13 cellular contexts compared by ENCODE assay signal in the genomic region with DNA sequence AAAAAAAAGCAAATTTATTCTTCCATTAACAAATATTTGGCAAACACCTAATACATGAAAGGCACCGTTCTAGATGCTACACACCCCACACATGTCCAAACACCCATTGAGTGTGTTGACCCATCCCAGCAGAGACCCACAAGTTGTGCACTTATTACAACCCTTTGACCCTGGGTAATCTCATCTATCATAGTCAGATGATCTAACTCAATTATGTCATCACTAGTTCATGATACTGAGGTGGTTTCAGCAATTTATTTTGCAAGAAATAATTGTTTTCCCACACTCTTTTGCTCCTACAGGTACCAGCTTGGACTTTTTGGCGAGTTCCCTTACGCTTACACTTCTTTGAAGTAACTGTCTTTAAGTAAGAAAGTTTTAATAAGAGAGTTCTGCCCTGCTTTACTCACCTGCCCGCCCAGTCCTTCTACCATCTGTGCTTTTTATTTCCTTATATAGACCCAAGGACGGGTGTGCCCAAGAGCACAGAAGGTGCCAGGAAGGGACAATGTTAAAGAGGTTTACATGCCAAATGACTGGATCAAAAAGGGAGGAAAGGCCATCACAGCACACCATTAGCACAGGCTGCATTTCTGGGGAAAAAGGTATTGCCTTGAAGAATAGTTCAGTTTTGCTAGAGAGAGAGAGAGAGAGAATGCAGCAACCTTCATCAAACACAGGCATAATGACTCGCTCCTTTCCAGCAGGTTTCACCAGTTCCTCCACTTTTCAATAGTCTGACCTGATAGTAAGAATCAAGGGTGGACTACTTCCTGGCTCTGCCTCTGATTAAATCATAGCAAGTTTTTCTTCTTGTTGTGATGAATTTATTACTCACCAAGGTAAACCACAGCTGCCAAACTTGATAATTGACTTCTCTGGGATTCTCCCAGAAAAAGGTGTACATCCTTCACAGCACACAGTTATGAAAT. TPM values are rescaled to one million over a fixed set of nuclear protein-coding genes. Genes with fewer than 3 reads are reported as not detected.
DNase-seq lines count a peak whose midpoint lies in the region; ATAC-seq and TF ChIP-seq lines count a peak whose summit lies in the region.
"Had no signal": no experiment of that assay in that cellular context is flagged by ENCODE, and none has a peak within 500 bp of the region (broad histone marks: within the 10 kb centered on the region; RNA-seq: fewer than 3 reads in every experiment).

No MANE protein-coding gene starts in this region.

- intact Hi-C loops in activated CD8-positive, alpha-beta T cell treated with anti-CD3 and anti-CD28 coated beads for 36 hours (cut with micrococcal nuclease) = no loop called here
- intact Hi-C loops in activated B cell treated with CpG ODN at 0.5 μM for 24 hours (cut with micrococcal nuclease) = no loop called here
- intact Hi-C loops in lower lobe of right lung (cut with DNase I) = no loop called here
- intact Hi-C loops in upper lobe of right lung (cut with DNase I) = no loop called here
- intact Hi-C loops in sigmoid colon (cut with DNase I) = no loop called here

- H3K27me3 Mint-ChIP-seq in activated CD8-positive, alpha-beta T cell treated with anti-CD3 and anti-CD28 coated beads for 36 hours = peaks cover 7% of the 10 kb centered on the region
- H3K27me3 Mint-ChIP-seq in activated CD8-positive, alpha-beta T cell treated with anti-CD3 and anti-CD28 coated beads, Interleukin-2, amount 10 ng/mL, durations not matched to agents 7 days and 5 days (ENCODE audit: low read depth) = peaks cover 12% of the 10 kb centered on the region
- peaks cover 13% of the 10 kb centered on the region for H3K27me3 Mint-ChIP-seq in activated B cell treated with CpG ODN at 0.5 μM for 24 hours

- no peaks in the 10 kb centered on the region for H3K9me3 ChIP-seq in lower lobe of right lung
- H3K9me3 ChIP-seq in upper lobe of right lung = no peaks in the 10 kb centered on the region
- no peaks in the 10 kb centered on the region for H3K9me3 ChIP-seq in sigmoid colon
- H3K9me3 ChIP-seq: upper lobe of left lung had no signal

- no peak for TF ChIP-seq CTCF in activated CD8-positive, alpha-beta T cell treated with anti-CD3 and anti-CD28 coated beads for 36 hours (IDR thresholded peaks at IDR 0.05)
- TF ChIP-seq CTCF in activated B cell treated with CpG ODN at 0.5 μM for 24 hours (IDR thresholded peaks at IDR 0.05) = no peak
- TF ChIP-seq CTCF in lower lobe of right lung (IDR thresholded peaks at IDR 0.05) = no peak
- TF ChIP-seq CTCF in upper lobe of right lung (IDR thresholded peaks at IDR 0.05) = no peak
- no peak for TF ChIP-seq CTCF in sigmoid colon (IDR thresholded peaks at IDR 0.05)

- H3K4me3 Mint-ChIP-seq in activated CD8-positive, alpha-beta T cell treated with anti-CD3 and anti-CD28 coated beads for 36 hours = no peak overlapping the region
- H3K4me3 Mint-ChIP-seq in activated CD8-positive, alpha-beta T cell treated with anti-CD3 and anti-CD28 coated beads, Interleukin-2, amount 10 ng/mL, durations not matched to agents 7 days and 5 days = no peak overlapping the region
- H3K4me3 Mint-ChIP-seq in activated B cell treated with CpG ODN at 0.5 μM for 24 hours = no peak overlapping the region
- H3K4me3 Mint-ChIP-seq: endodermal cell had no signal

- CTCF ChIA-PET in activated CD8-positive, alpha-beta T cell treated with anti-CD3 and anti-CD28 coated beads for 36 hours (lab: Charles Lee) = no interaction called here
- CTCF ChIA-PET in activated CD8-positive, alpha-beta T cell treated with anti-CD3 and anti-CD28 coated beads, Interleukin-2, amount 10 ng/mL, durations not matched to agents 7 days and 5 days (lab: Charles Lee) = no interaction called here
- CTCF ChIA-PET in activated B cell treated with CpG ODN at 0.5 μM for 24 hours (lab: Charles Lee) = no interaction called here

- 20 to 67% methylated on average over 6 of the region's 6 CpGs for WGBS in sigmoid colon, 2 donors

- no peak for DNase-seq in activated CD8-positive, alpha-beta T cell treated with anti-CD3 and anti-CD28 coated beads for 36 hours
- no peak for DNase-seq in activated CD8-positive, alpha-beta T cell treated with anti-CD3 and anti-CD28 coated beads, Interleukin-2, amount 10 ng/mL, durations not matched to agents 7 days and 5 days
- DNase-seq in activated B cell treated with CpG ODN at 0.5 μM for 24 hours = no peak
- no peak for DNase-seq in lower lobe of right lung
- no peak for DNase-seq in upper lobe of right lung
- no peak for DNase-seq in sigmoid colon
- DNase-seq: activated CD4-positive, alpha-beta T cell treated with anti-CD3 and anti-CD28 coated beads for 4 hours; endodermal cell; hippocampal formation had no signal

- TF ChIP-seq POLR2A in sigmoid colon (IDR thresholded peaks at IDR 0.05) = no peak

- H3K9me3 Mint-ChIP-seq in activated CD8-positive, alpha-beta T cell treated with anti-CD3 and anti-CD28 coated beads for 36 hours = no peaks in the 10 kb centered on the region
- H3K9me3 Mint-ChIP-seq in activated CD8-positive, alpha-beta T cell treated with anti-CD3 and anti-CD28 coated beads, Interleukin-2, amount 10 ng/mL, durations not matched to agents 7 days and 5 days (ENCODE audit: insufficient read depth) = no peaks in the 10 kb centered on the region
- no peaks in the 10 kb centered on the region for H3K9me3 Mint-ChIP-seq in activated B cell treated with CpG ODN at 0.5 μM for 24 hours
- H3K9me3 Mint-ChIP-seq: endodermal cell had no signal

- H3K4me1 ChIP-seq in lower lobe of right lung (no peaks in the 10 kb centered on the region), upper lobe of right lung (no peaks in the 10 kb centered on the region), sigmoid colon (peaks cover 0 to 5% (median 0%) of the 10 kb centered on the region in 4 donors)
- H3K4me1 ChIP-seq: upper lobe of left lung had no signal

- no peak for TF ChIP-seq EP300 in sigmoid colon (IDR thresholded peaks at IDR 0.05)

- H3K36me3 ChIP-seq in lower lobe of right lung (no peaks in the 10 kb centered on the region), upper lobe of right lung (no peaks in the 10 kb centered on the region), sigmoid colon (no peaks in the 10 kb centered on the region)
- H3K36me3 ChIP-seq: upper lobe of left lung had no signal

- H3K4me3 ChIP-seq in lower lobe of right lung (no peak overlapping the region), upper lobe of right lung (no peak overlapping the region), sigmoid colon (no peak overlapping the region)
- H3K4me3 ChIP-seq: upper lobe of left lung had no signal

- H3K4me1 Mint-ChIP-seq in activated CD8-positive, alpha-beta T cell treated with anti-CD3 and anti-CD28 coated beads for 36 hours (ENCODE audit: low read depth) = no peaks in the 10 kb centered on the region
- H3K4me1 Mint-ChIP-seq in activated CD8-positive, alpha-beta T cell treated with anti-CD3 and anti-CD28 coated beads, Interleukin-2, amount 10 ng/mL, durations not matched to agents 7 days and 5 days (ENCODE audit: low read depth) = no peaks in the 10 kb centered on the region
- H3K4me1 Mint-ChIP-seq in activated B cell treated with CpG ODN at 0.5 μM for 24 hours = no peaks in the 10 kb centered on the region

- H3K27ac Mint-ChIP-seq in activated CD8-positive, alpha-beta T cell treated with anti-CD3 and anti-CD28 coated beads for 36 hours = no peak overlapping the region
- H3K27ac Mint-ChIP-seq in activated CD8-positive, alpha-beta T cell treated with anti-CD3 and anti-CD28 coated beads, Interleukin-2, amount 10 ng/mL, durations not matched to agents 7 days and 5 days = no peak overlapping the region
- H3K27ac Mint-ChIP-seq in activated B cell treated with CpG ODN at 0.5 μM for 24 hours = peak overlapping the region; percentile 3
- H3K27ac Mint-ChIP-seq: endodermal cell had no signal

- no peak overlapping the region for H3K27ac ChIP-seq in lower lobe of right lung
- H3K27ac ChIP-seq in upper lobe of right lung = no peak overlapping the region
- no peak overlapping the region for H3K27ac ChIP-seq in sigmoid colon

- H3K27me3 ChIP-seq in lower lobe of right lung (ENCODE audit: low read depth) = no peaks in the 10 kb centered on the region
- no peaks in the 10 kb centered on the region for H3K27me3 ChIP-seq in upper lobe of right lung
- H3K27me3 ChIP-seq in sigmoid colon = peaks cover 0 to 10% (median 0%) of the 10 kb centered on the region in 3 donors
- H3K27me3 ChIP-seq: upper lobe of left lung had no signal

- POLR2A ChIA-PET in activated CD8-positive, alpha-beta T cell treated with anti-CD3 and anti-CD28 coated beads for 36 hours (lab: Charles Lee) = no interaction called here
- POLR2A ChIA-PET in activated CD8-positive, alpha-beta T cell treated with anti-CD3 and anti-CD28 coated beads, Interleukin-2, amount 10 ng/mL, durations not matched to agents 7 days and 5 days (lab: Charles Lee) = no interaction called here
- POLR2A ChIA-PET in activated B cell treated with CpG ODN at 0.5 μM for 24 hours (lab: Charles Lee) = no interaction called here

- peak; percentile 30 for ATAC-seq in activated CD8-positive, alpha-beta T cell treated with anti-CD3 and anti-CD28 coated beads for 36 hours
- no peak for ATAC-seq in activated CD8-positive, alpha-beta T cell treated with anti-CD3 and anti-CD28 coated beads, Interleukin-2, amount 10 ng/mL, durations not matched to agents 7 days and 5 days
- ATAC-seq in activated B cell treated with CpG ODN at 0.5 μM for 24 hours (ENCODE audit: low read depth) (no peak), lower lobe of right lung (peak; percentile 64 to 88), upper lobe of right lung (peak; percentile 76), GM21360 (IDR thresholded peaks at IDR 0.05; ENCODE audit: unreplicated experiment) (no peak), HG03469 (IDR thresholded peaks at IDR 0.05; ENCODE audit: unreplicated experiment) (no peak)
- ATAC-seq: sciatic nerve had no signal

- H3K36me3 Mint-ChIP-seq in activated CD8-positive, alpha-beta T cell treated with anti-CD3 and anti-CD28 coated beads for 36 hours (ENCODE audit: low read depth) = no peaks in the 10 kb centered on the region
- H3K36me3 Mint-ChIP-seq in activated CD8-positive, alpha-beta T cell treated with anti-CD3 and anti-CD28 coated beads, Interleukin-2, amount 10 ng/mL, durations not matched to agents 7 days and 5 days (ENCODE audit: low read depth) = no peaks in the 10 kb centered on the region
- H3K36me3 Mint-ChIP-seq in activated B cell treated with CpG ODN at 0.5 μM for 24 hours (ENCODE audit: low read depth) = no peaks in the 10 kb centered on the region

RNA-seq across cellular contexts. Expression of a gene that starts 54.5 kb away (rescaled TPM):
- total RNA-seq in activated CD8-positive, alpha-beta T cell treated with anti-CD3 and anti-CD28 coated beads for 36 hours = 10 to 100 TPM; 85.7 to 95.3 TPM
- 100 to 1,000 TPM; 124 to 125 TPM for total RNA-seq in activated CD8-positive, alpha-beta T cell treated with anti-CD3 and anti-CD28 coated beads, Interleukin-2, amount 10 ng/mL, durations not matched to agents 7 days and 5 days
- 87.4 and 93.3 TPM in 2 replicates for total RNA-seq in activated B cell treated with CpG ODN at 0.5 μM for 24 hours
- 69.1 TPM for total RNA-seq in lower lobe of right lung
- 70.7 TPM for total RNA-seq in upper lobe of right lung
- total RNA-seq in sigmoid colon = 10 to 100 TPM; 41.8 to 69.9 (median 47.7) TPM
- polyA plus RNA-seq in sigmoid colon = 10 to 100 TPM in 1 of 3 donors, 1 to 10 TPM in 2; 6.7 to 21.9 (median 7.2) TPM

Comparison
In these comparisons a context has a peak if more than half of its experiments do, and no peak if none do; other contexts are left out.
1. ATAC-seq: peak in activated CD8-positive, alpha-beta T cell treated with anti-CD3 and anti-CD28 coated beads for 36 hours (single experiment), lower lobe of right lung (2 of 2) and upper lobe of right lung (single experiment); none in activated CD8-positive, alpha-beta T cell treated with anti-CD3 and anti-CD28 coated beads, Interleukin-2, amount 10 ng/mL, durations not matched to agents 7 days and 5 days (single experiment), activated B cell treated with CpG ODN at 0.5 μM for 24 hours (single experiment), GM21360 (single experiment) and HG03469 (single experiment).